13 cellular contexts compared by ENCODE assay signal in the genomic region with DNA sequence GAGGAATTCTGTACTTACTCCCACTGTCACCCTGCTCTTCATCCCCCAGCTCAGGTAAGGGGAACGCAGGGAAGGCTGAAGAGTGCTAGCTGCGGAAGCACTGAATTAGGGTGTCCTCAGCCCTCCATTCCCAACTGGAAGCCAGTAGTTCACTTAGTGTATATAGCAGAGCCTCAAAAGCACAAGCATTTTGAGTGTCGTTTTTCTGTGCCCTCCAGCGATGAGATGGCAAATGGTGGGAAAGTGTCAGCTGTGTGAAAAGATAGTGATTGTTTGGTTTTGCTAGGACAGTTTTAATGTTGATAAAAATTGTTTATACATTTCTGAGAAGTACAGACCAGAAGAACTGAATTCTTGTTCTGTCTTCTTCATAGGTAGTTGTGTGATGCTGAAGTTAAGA.
"Had no signal": no experiment of that assay in that cellular context is flagged by ENCODE, and none has a peak within 500 bp of the region (broad histone marks: within the 10 kb centered on the region; RNA-seq: fewer than 3 reads in every experiment).

No MANE protein-coding gene starts in this region.

- H3K27ac ChIP-seq: breast epithelium, gastroesophageal sphincter, neutrophil had no signal

- DNase-seq: activated B cell treated with CpG ODN at 0.5 μM for 24 hours; activated CD4-positive, alpha-beta T cell treated with anti-CD3 and anti-CD28 coated beads, Interleukin-2, amount 50 U/mL, for 1 hour; activated effector memory CD4-positive, alpha-beta T cell treated with Interleukin-2 at 50 U/mL for 16 hours; activated naive CD4-positive, alpha-beta T cell treated with anti-CD3 and anti-CD28 coated beads, Interleukin-2, amount 50 U/mL, for 16 hours; naive thymus-derived CD4-positive, alpha-beta T cell; stimulated activated CD4-positive, alpha-beta T cell treated with anti-CD3 and anti-CD28 coated beads, Interleukin-4, amount 100 ng/mL, for 4 hours; stimulated activated naive CD8-positive, alpha-beta T cell treated with anti-CD3 and anti-CD28 coated beads, Interleukin-15, Interleukin-2, amounts not matched to agents 100 U/mL and 50 U/mL, for 24 hours had no signal

- H3K9me3 ChIP-seq: breast epithelium, gastroesophageal sphincter, mucosa of descending colon, neutrophil had no signal

- H3K27me3 ChIP-seq: breast epithelium, gastroesophageal sphincter, neutrophil had no signal

- H3K36me3 ChIP-seq: breast epithelium had no signal

- H3K4me3 ChIP-seq: breast epithelium, gastroesophageal sphincter, mucosa of descending colon, skin epidermis had no signal

- H3K4me3 Mint-ChIP-seq: activated B cell treated with CpG ODN at 0.5 μM for 24 hours had no signal

- FAIRE-seq: endometrium had no signal

- H3K27ac Mint-ChIP-seq: activated B cell treated with CpG ODN at 0.5 μM for 24 hours had no signal

- H3K9me3 Mint-ChIP-seq: activated B cell treated with CpG ODN at 0.5 μM for 24 hours; naive thymus-derived CD4-positive, alpha-beta T cell had no signal

- H3K4me1 ChIP-seq: breast epithelium had no signal

- H3K27me3 Mint-ChIP-seq: activated B cell treated with CpG ODN at 0.5 μM for 24 hours; naive thymus-derived CD4-positive, alpha-beta T cell had no signal
